In genomic region chr2:28950941-28951630, GRCh38 we compare ENCODE assay signal across 20 cellular contexts. TPM values are rescaled to one million over a fixed set of nuclear protein-coding genes. Genes with fewer than 3 reads are reported as not detected.
DNase-seq lines count a peak whose midpoint lies in the region; ATAC-seq and TF ChIP-seq lines count a peak whose summit lies in the region.
"Had no signal": no experiment of that assay in that cellular context is flagged by ENCODE, and none has a peak within 500 bp of the region (broad histone marks: within the 10 kb centered on the region; RNA-seq: fewer than 3 reads in every experiment).

No MANE protein-coding gene starts in this region.

- H3K9ac ChIP-seq in skeletal muscle satellite cell (ENCODE audit: low read depth, low read length), result peak overlapping the region; percentile 39

- no peak overlapping the region for H3K27ac Mint-ChIP-seq in stimulated activated naive CD8-positive, alpha-beta T cell treated with anti-CD3 and anti-CD28 coated beads, Interleukin-15, amount 100 ng/mL, for 72 hours
- H3K27ac Mint-ChIP-seq: effector memory CD8-positive, alpha-beta T cell; nephron; stimulated activated memory B cell treated with anti-CD40 and anti-IgM and Interleukin-4, amounts not matched to agents 10 μg/mL and 1 μg/mL and 100 μg/mL, for 72 hours had no signal

- H3K36me3 ChIP-seq in RWPE2 (ENCODE audit: low read depth) (peaks cover 34% of the 10 kb centered on the region), hepatocyte (replicated peaks; ENCODE audit: insufficient read depth, low read depth) (no peaks in the 10 kb centered on the region), skeletal muscle satellite cell (ENCODE audit: insufficient read depth, low read length) (peaks cover 29% of the 10 kb centered on the region)
- H3K36me3 ChIP-seq: uterus had no signal

- H3K4me1 ChIP-seq in RWPE2 (ENCODE audit: insufficient read depth, poor library complexity, severe bottlenecking) (peaks cover 12% of the 10 kb centered on the region), hepatocyte (ENCODE audit: insufficient read depth) (peaks cover 9% of the 10 kb centered on the region), skeletal muscle satellite cell (ENCODE audit: control insufficient read depth, insufficient read depth, low read length) (peaks cover 31% of the 10 kb centered on the region)
- H3K4me1 ChIP-seq: uterus had no signal

- no peak overlapping the region for H2AFZ ChIP-seq in hepatocyte

- H3K9me2 ChIP-seq in hepatocyte (replicated peaks; ENCODE audit: insufficient read depth), result no peaks in the 10 kb centered on the region

- 95% methylated on average over 12 of the region's 12 CpGs for WGBS in hepatocyte (ENCODE audit: low lambda C conversion rate, missing lambda C conversion rate)

- H3K27me3 Mint-ChIP-seq in stimulated activated naive CD8-positive, alpha-beta T cell treated with anti-CD3 and anti-CD28 coated beads, Interleukin-15, amount 100 ng/mL, for 72 hours, result no peaks in the 10 kb centered on the region
- H3K27me3 Mint-ChIP-seq: activated CD4-positive, alpha-beta T cell treated with anti-CD3 and anti-CD28 coated beads for 36 hours; effector memory CD8-positive, alpha-beta T cell; stimulated activated memory B cell treated with anti-CD40 and anti-IgM and Interleukin-4, amounts not matched to agents 10 μg/mL and 1 μg/mL and 100 μg/mL, for 72 hours had no signal

- TF ChIP-seq CTCF in RWPE2 (IDR thresholded peaks at IDR 0.05; ENCODE audit: poor library complexity, severe bottlenecking) (no peak), hepatocyte (IDR thresholded peaks at IDR 0.05; ENCODE audit: poor library complexity) (no peak)

- no peaks in the 10 kb centered on the region for H3K27me3 ChIP-seq in RWPE2 (ENCODE audit: insufficient read depth, poor library complexity, severe bottlenecking)
- H3K27me3 ChIP-seq in hepatocyte, result no peaks in the 10 kb centered on the region
- no peaks in the 10 kb centered on the region for H3K27me3 ChIP-seq in skeletal muscle satellite cell (ENCODE audit: control insufficient read depth, insufficient read depth, low read length)
- H3K27me3 ChIP-seq: uterus had no signal

- no peaks in the 10 kb centered on the region for H3K79me2 ChIP-seq in hepatocyte

- no peak overlapping the region for H3K4me2 ChIP-seq in hepatocyte
- no peak overlapping the region for H3K4me2 ChIP-seq in skeletal muscle satellite cell (ENCODE audit: low read length)

- ATAC-seq in RWPE2 (ENCODE audit: low read depth), result no peak
- no peak for ATAC-seq in stimulated activated naive CD8-positive, alpha-beta T cell treated with anti-CD3 and anti-CD28 coated beads, Interleukin-15, amount 100 ng/mL, for 72 hours
- ATAC-seq: activated CD4-positive, alpha-beta T cell treated with anti-CD3 and anti-CD28 coated beads for 36 hours; effector memory CD8-positive, alpha-beta T cell; stimulated activated memory B cell treated with anti-CD40 and anti-IgM and Interleukin-4, amounts not matched to agents 10 μg/mL and 1 μg/mL and 100 μg/mL, for 72 hours had no signal

- peaks cover 0 to 9% of the 10 kb centered on the region in 2 donors for H3K9me3 Mint-ChIP-seq in stimulated activated naive CD8-positive, alpha-beta T cell treated with anti-CD3 and anti-CD28 coated beads, Interleukin-15, amount 100 ng/mL, for 72 hours
- H3K9me3 Mint-ChIP-seq: effector memory CD8-positive, alpha-beta T cell; stimulated activated memory B cell treated with anti-CD40 and anti-IgM and Interleukin-4, amounts not matched to agents 10 μg/mL and 1 μg/mL and 100 μg/mL, for 72 hours had no signal

- no peak overlapping the region for H3K4me3 ChIP-seq in RWPE2 (ENCODE audit: severe bottlenecking)
- H3K4me3 ChIP-seq in hepatocyte, result no peak overlapping the region
- no peak overlapping the region for H3K4me3 ChIP-seq in skeletal muscle satellite cell (ENCODE audit: low read length)
- H3K4me3 ChIP-seq: uterus had no signal

- no peaks in the 10 kb centered on the region for H3K9me3 ChIP-seq in RWPE2 (ENCODE audit: severe bottlenecking)
- H3K9me3 ChIP-seq in hepatocyte (ENCODE audit: low read depth), result no peaks in the 10 kb centered on the region
- H3K9me3 ChIP-seq in skeletal muscle satellite cell (replicated peaks; ENCODE audit: low read length), result no peaks in the 10 kb centered on the region
- H3K9me3 ChIP-seq: uterus had no signal

- peaks cover 4% of the 10 kb centered on the region for H3K4me1 Mint-ChIP-seq in stimulated activated naive CD8-positive, alpha-beta T cell treated with anti-CD3 and anti-CD28 coated beads, Interleukin-15, amount 100 ng/mL, for 72 hours

- peak; percentile 70 for DNase-seq in ELF-1 (ENCODE audit: low read depth, low spot score)
- DNase-seq in RWPE2 (ENCODE audit: low spot score), result no peak
- DNase-seq in hepatocyte (ENCODE audit: low spot score), result no peak
- DNase-seq in EL, result no peak
- no peak for DNase-seq in stimulated activated naive CD8-positive, alpha-beta T cell treated with anti-CD3 and anti-CD28 coated beads, Interleukin-15, amount 100 ng/mL, for 72 hours
- no peak for DNase-seq in NCI-H345 treated with DMSO at 0.1 percent for 48 hours (lab: John Stamatoyannopoulos, UW; ENCODE audit: unreplicated experiment)
- DNase-seq in activated gamma-delta T cell treated with Interleukin-2 at 50 U/mL for 16 hours, result no peak
- DNase-seq: activated CD4-positive, alpha-beta T cell treated with anti-CD3 and anti-CD28 coated beads for 36 hours; activated gamma-delta T cell; effector memory CD8-positive, alpha-beta T cell; KBM-7; kidney; NCI-H2029 treated with DMSO at 0.1 percent for 48 hours; NCI-H510A treated with DMSO at 0.1 percent for 48 hours; stimulated activated CD4-positive, alpha-beta T cell treated with anti-CD3 and anti-CD28 coated beads, Interleukin-15, amount 100 ng/mL, for 24 hours had no signal

- H3K4me3 Mint-ChIP-seq in stimulated activated naive CD8-positive, alpha-beta T cell treated with anti-CD3 and anti-CD28 coated beads, Interleukin-15, amount 100 ng/mL, for 72 hours, result no peak overlapping the region
- H3K4me3 Mint-ChIP-seq: activated CD4-positive, alpha-beta T cell treated with anti-CD3 and anti-CD28 coated beads for 36 hours; effector memory CD8-positive, alpha-beta T cell; nephron; stimulated activated memory B cell treated with anti-CD40 and anti-IgM and Interleukin-4, amounts not matched to agents 10 μg/mL and 1 μg/mL and 100 μg/mL, for 72 hours had no signal

- H4K20me1 ChIP-seq in hepatocyte (ENCODE audit: insufficient read depth, poor library complexity, severe bottlenecking), result no peaks in the 10 kb centered on the region

- H3K27ac ChIP-seq in RWPE2 (ENCODE audit: poor library complexity, severe bottlenecking) (peak overlapping the region; percentile 22), hepatocyte (peak overlapping the region; percentile 74)

RNA-seq across cellular contexts. Expression of gene TOGARAM2, which starts 30.0 kb away (rescaled TPM):
- 0.47 and 0.92 TPM in 2 replicates for total RNA-seq in hepatocyte
- polyA plus RNA-seq in hepatocyte, result 1.3 and 2.1 TPM in 2 replicates
- 0.22 and 0.25 TPM in 2 replicates for total RNA-seq in skeletal muscle satellite cell (2012; rRNA removed)
- total RNA-seq: renal cortical epithelial cell had no signal

RNA-seq across cellular contexts. Expression of gene WDR43, which starts 56.6 kb away (rescaled TPM):
- total RNA-seq in hepatocyte, result 41.3 and 43.0 TPM in 2 replicates
- 21.0 and 24.5 TPM in 2 replicates for polyA plus RNA-seq in hepatocyte
- 81.7 and 98.4 TPM in 2 replicates for total RNA-seq in skeletal muscle satellite cell (2012; rRNA removed)
